Comparison of ENCODE assay signal across 16 cellular contexts in the genomic region with DNA sequence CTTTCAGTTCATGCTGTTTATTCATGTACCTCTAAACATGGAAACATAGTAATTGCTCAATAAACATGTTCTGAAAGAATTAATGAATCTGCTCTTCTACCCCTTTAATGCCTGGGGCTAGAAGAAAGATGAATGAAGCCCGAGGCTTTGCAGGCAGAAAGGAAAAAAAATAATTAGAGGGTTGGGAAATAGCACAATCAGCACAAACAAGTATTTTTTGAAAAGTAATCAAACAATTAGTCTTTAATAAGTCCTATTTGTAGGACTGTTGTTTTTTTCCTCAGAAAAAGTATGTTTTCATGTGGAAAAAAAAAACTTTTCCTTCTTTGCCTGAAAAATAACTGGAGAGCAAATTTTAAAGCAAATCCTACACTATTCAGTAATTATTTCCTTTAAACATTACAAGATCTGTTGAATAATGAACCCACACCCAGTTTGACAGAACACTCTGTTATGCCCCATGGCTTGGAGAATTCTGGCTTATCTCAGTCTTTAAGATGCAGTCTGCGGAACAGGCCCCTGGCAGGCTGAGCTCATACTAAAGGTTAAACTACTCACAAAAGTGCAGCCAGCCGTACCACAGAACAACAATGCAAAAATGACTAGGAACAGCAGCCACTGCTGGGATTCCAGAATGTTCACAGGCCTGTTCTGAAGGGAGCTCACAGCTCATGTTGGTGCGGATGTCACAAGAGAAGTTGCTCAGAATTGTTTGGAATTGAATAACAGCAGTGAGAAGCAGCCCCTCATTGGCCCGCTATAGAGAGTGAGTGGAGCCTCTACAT.
DNase-seq lines count a peak whose midpoint lies in the region; ATAC-seq and TF ChIP-seq lines count a peak whose summit lies in the region.
"Had no signal": no experiment of that assay in that cellular context is flagged by ENCODE, and none has a peak within 500 bp of the region (broad histone marks: within the 10 kb centered on the region; RNA-seq: fewer than 3 reads in every experiment).

No MANE protein-coding gene starts in this region.

- peaks cover 7% of the 10 kb centered on the region for H3K4me1 Mint-ChIP-seq in neural progenitor cell
- no peaks in the 10 kb centered on the region for H3K4me1 Mint-ChIP-seq in stimulated activated memory B cell treated with anti-CD40 and anti-IgM and Interleukin-4, amounts not matched to agents 10 μg/mL and 1 μg/mL and 100 μg/mL, for 72 hours

- no peak overlapping the region for H3K9ac ChIP-seq in neural progenitor cell

- H3F3A ChIP-seq in neural progenitor cell (ENCODE audit: low read depth) = no peaks in the 10 kb centered on the region

- H3K4me1 ChIP-seq in neural progenitor cell (no peaks in the 10 kb centered on the region), upper lobe of left lung (no peaks in the 10 kb centered on the region)

- TF ChIP-seq EP300 in upper lobe of left lung (IDR thresholded peaks at IDR 0.05) = no peak

- ATAC-seq in upper lobe of left lung (ENCODE audit: low FRiP score in 2 of 2) (peak; percentile 22 to 81), GM21515 (IDR thresholded peaks at IDR 0.05; ENCODE audit: unreplicated experiment) (no peak)
- ATAC-seq in stimulated activated memory B cell treated with anti-CD40 and anti-IgM and Interleukin-4, amounts not matched to agents 10 μg/mL and 1 μg/mL and 100 μg/mL, for 72 hours = no peak

- no peaks in the 10 kb centered on the region for H3K79me2 ChIP-seq in neural progenitor cell (ENCODE audit: low read depth)

- H3K4me3 Mint-ChIP-seq in neural progenitor cell = no peak overlapping the region
- H3K4me3 Mint-ChIP-seq in stimulated activated memory B cell treated with anti-CD40 and anti-IgM and Interleukin-4, amounts not matched to agents 10 μg/mL and 1 μg/mL and 100 μg/mL, for 72 hours = no peak overlapping the region
- H3K4me3 Mint-ChIP-seq: CD4-positive, alpha-beta T cell had no signal

- H3K27me3 ChIP-seq in neural progenitor cell = no peaks in the 10 kb centered on the region
- H3K27me3 ChIP-seq in upper lobe of left lung = no peaks in the 10 kb centered on the region

- H3K4me3 ChIP-seq in neural progenitor cell = no peak overlapping the region
- H3K4me3 ChIP-seq in upper lobe of left lung = no peak overlapping the region
- H3K4me3 ChIP-seq: PC-9 had no signal

- DNase-seq in amniotic epithelial cell (ENCODE audit: low read depth) (peak; percentile 69), glomerular visceral epithelial cell (ENCODE audit: extremely low spot score) (peak; percentile 82), neural progenitor cell (ENCODE audit: low spot score) (peak; percentile 4), upper lobe of left lung (no peak), DMS79 treated with DMSO at 0.1 percent for 48 hours (lab: John Stamatoyannopoulos, UW) (no peak)
- DNase-seq: activated CD4-positive, alpha-beta T cell treated with anti-CD3 and anti-CD28 coated beads for 1 hour; CD4-positive, alpha-beta T cell; mammary epithelial cell; NCI-H1092; NCI-H510A; occipital lobe; PC-9; stimulated activated CD4-positive, alpha-beta T cell treated with anti-CD3 and anti-CD28 coated beads, Interleukin-2, amount 100 ng/mL, for 24 hours; T-helper 1 cell had no signal

- H3K27ac ChIP-seq in neural progenitor cell = no peak overlapping the region
- no peak overlapping the region for H3K27ac ChIP-seq in upper lobe of left lung
- H3K27ac ChIP-seq: PC-9 had no signal

- H3K36me3 Mint-ChIP-seq in neural progenitor cell = no peaks in the 10 kb centered on the region
- no peaks in the 10 kb centered on the region for H3K36me3 Mint-ChIP-seq in stimulated activated memory B cell treated with anti-CD40 and anti-IgM and Interleukin-4, amounts not matched to agents 10 μg/mL and 1 μg/mL and 100 μg/mL, for 72 hours

- no peaks in the 10 kb centered on the region for H3K9me3 Mint-ChIP-seq in neural progenitor cell
- H3K9me3 Mint-ChIP-seq in stimulated activated memory B cell treated with anti-CD40 and anti-IgM and Interleukin-4, amounts not matched to agents 10 μg/mL and 1 μg/mL and 100 μg/mL, for 72 hours = peaks cover 4% of the 10 kb centered on the region
- H3K9me3 Mint-ChIP-seq: CD4-positive, alpha-beta T cell had no signal

- H3K36me3 ChIP-seq in neural progenitor cell = no peaks in the 10 kb centered on the region
- no peaks in the 10 kb centered on the region for H3K36me3 ChIP-seq in upper lobe of left lung

- H4K20me1 ChIP-seq in neural progenitor cell (ENCODE audit: low read depth) = no peaks in the 10 kb centered on the region

- no peak for TF ChIP-seq CTCF in neural progenitor cell (IDR thresholded peaks at IDR 0.05)
- TF ChIP-seq CTCF in upper lobe of left lung (IDR thresholded peaks at IDR 0.05) = no peak

- peaks cover 2% of the 10 kb centered on the region for H3K27me3 Mint-ChIP-seq in neural progenitor cell (ENCODE audit: insufficient read depth, low read depth)
- no peaks in the 10 kb centered on the region for H3K27me3 Mint-ChIP-seq in stimulated activated memory B cell treated with anti-CD40 and anti-IgM and Interleukin-4, amounts not matched to agents 10 μg/mL and 1 μg/mL and 100 μg/mL, for 72 hours
- H3K27me3 Mint-ChIP-seq: CD4-positive, alpha-beta T cell had no signal

- H3K9me3 ChIP-seq in neural progenitor cell (ENCODE audit: low read depth) (no peaks in the 10 kb centered on the region), upper lobe of left lung (no peaks in the 10 kb centered on the region)

- H3K4me2 ChIP-seq in neural progenitor cell = no peak overlapping the region
- H3K4me2 ChIP-seq: PC-9 had no signal

- H3K27ac Mint-ChIP-seq in neural progenitor cell = no peak overlapping the region
- no peak overlapping the region for H3K27ac Mint-ChIP-seq in stimulated activated memory B cell treated with anti-CD40 and anti-IgM and Interleukin-4, amounts not matched to agents 10 μg/mL and 1 μg/mL and 100 μg/mL, for 72 hours
- H3K27ac Mint-ChIP-seq: CD4-positive, alpha-beta T cell had no signal

- no peak overlapping the region for H2AFZ ChIP-seq in neural progenitor cell (replicated peaks)
- H2AFZ ChIP-seq: PC-9 had no signal

- WGBS in upper lobe of left lung, 2 donors = 80 to 84% methylated on average over 5 of the region's 5 CpGs

- no peak for TF ChIP-seq POLR2A in upper lobe of left lung (IDR thresholded peaks at IDR 0.05)

Comparison
In these comparisons a context has a peak if more than half of its experiments do, and no peak if none do; other contexts are left out.
1. DNase-seq: peak in amniotic epithelial cell (single experiment), glomerular visceral epithelial cell (single experiment) and neural progenitor cell (single experiment); none in upper lobe of left lung (0 of 2) and DMS79 treated with DMSO at 0.1 percent for 48 hours (single experiment).
2. ATAC-seq: peak in upper lobe of left lung (2 of 2); none in GM21515 (single experiment) and stimulated activated memory B cell treated with anti-CD40 and anti-IgM and Interleukin-4, amounts not matched to agents 10 μg/mL and 1 μg/mL and 100 μg/mL, for 72 hours (single experiment).